In genomic region chr6:11744753-11745152, GRCh38 we compare ENCODE assay signal across 13 cellular contexts. TPM values are rescaled to one million over a fixed set of nuclear protein-coding genes. Genes with fewer than 3 reads are reported as not detected.
DNase-seq lines count a peak whose midpoint lies in the region; ATAC-seq and TF ChIP-seq lines count a peak whose summit lies in the region.
"Had no signal": no experiment of that assay in that cellular context is flagged by ENCODE, and none has a peak within 500 bp of the region (broad histone marks: within the 10 kb centered on the region; RNA-seq: fewer than 3 reads in every experiment).

No MANE protein-coding gene starts in this region.

- no peak overlapping the region for H3K9ac ChIP-seq in GM23248
- peak overlapping the region in 1 of 5 donors; percentile 51 for H3K9ac ChIP-seq in subcutaneous abdominal adipose tissue (ENCODE audit: low read length in 5 of 5)

- TF ChIP-seq CTCF in left lung (IDR thresholded peaks at IDR 0.05) (no peak), foreskin keratinocyte (conservative IDR thresholded peaks at IDR 0.05) (no peak)

- no peak overlapping the region; the same call in 1 of the 2 replicates for H2AFZ ChIP-seq in GM23248

- H3K36me3 ChIP-seq in GM23248 (ENCODE audit: low read depth) (no peaks in the 10 kb centered on the region), left lung (no peaks in the 10 kb centered on the region), subcutaneous abdominal adipose tissue (ENCODE audit: control insufficient read depth in 5 of 5, insufficient read depth in 5 of 5, low read length in 5 of 5) (no peaks in the 10 kb centered on the region)
- no peaks in the 10 kb centered on the region for H3K36me3 ChIP-seq in CD4-positive, alpha-beta memory T cell (ENCODE audit: insufficient read depth, low read length)

- H3K27ac ChIP-seq in GM23248, result no peak overlapping the region
- H3K27ac ChIP-seq in left lung, result peak overlapping the region; percentile 50 to 74
- peak overlapping the region; percentile 67 for H3K27ac ChIP-seq in subcutaneous abdominal adipose tissue (ENCODE audit: low read depth, low read length)
- H3K27ac ChIP-seq in foreskin keratinocyte, result no peak overlapping the region
- no peak overlapping the region for H3K27ac ChIP-seq in CD4-positive, alpha-beta memory T cell (ENCODE audit: low read depth, low read length)

- H3K27me3 Mint-ChIP-seq in dendritic cell treated with granulocyte-macrophage colony-stimulating factor and Interleukin-4, amounts not matched to agents 40 ng/mL and 50 ng/mL, for 4 days, result peaks cover 9% of the 10 kb centered on the region
- H3K27me3 Mint-ChIP-seq in CD4-positive, alpha-beta memory T cell, result peaks cover 2 to 3% of the 10 kb centered on the region in 2 donors

- peak; percentile 81 for ATAC-seq in left lung
- no peak for ATAC-seq in GM21381 (IDR thresholded peaks at IDR 0.05; ENCODE audit: unreplicated experiment)
- ATAC-seq in foreskin keratinocyte, result no peak
- ATAC-seq: activated T-cell treated with anti-CD3 and anti-CD28 coated beads, Interleukin-2, amount 50 U/mL, for 72 hours had no signal

- H3K4me1 Mint-ChIP-seq in dendritic cell treated with granulocyte-macrophage colony-stimulating factor and Interleukin-4, amounts not matched to agents 40 ng/mL and 50 ng/mL, for 4 days (ENCODE audit: low read depth), result peaks cover 13% of the 10 kb centered on the region
- H3K4me1 Mint-ChIP-seq in CD4-positive, alpha-beta memory T cell, result peaks cover 0 to 7% (median 2%) of the 10 kb centered on the region in 4 donors

- H3K9me3 ChIP-seq in GM23248 (ENCODE audit: low read depth) (no peaks in the 10 kb centered on the region), left lung (no peaks in the 10 kb centered on the region), subcutaneous abdominal adipose tissue (ENCODE audit: control insufficient read depth in 5 of 5, low read length in 5 of 5) (no peaks in the 10 kb centered on the region)
- H3K9me3 ChIP-seq in CD4-positive, alpha-beta memory T cell (ENCODE audit: control insufficient read depth in 1 of 2, low read length in 2 of 2), result no peaks in the 10 kb centered on the region

- no peaks in the 10 kb centered on the region for H4K20me1 ChIP-seq in GM23248 (ENCODE audit: insufficient read depth)

- no peaks in the 10 kb centered on the region for H3K9me2 ChIP-seq in GM23248 (ENCODE audit: insufficient read depth)

- POLR2A ChIA-PET in CD4-positive, alpha-beta memory T cell (lab: Charles Lee; ENCODE audit: partially characterized antibody), result no interaction called here

- no peaks in the 10 kb centered on the region for H3F3A ChIP-seq in GM23248 (ENCODE audit: insufficient read depth)

- peak; percentile 77 for DNase-seq in GM23248
- DNase-seq in left lung, result peak in 1 of 2 donors; percentile 71
- no peak for DNase-seq in NCI-H1694 (lab: John Stamatoyannopoulos, UW)
- no peak for DNase-seq in foreskin keratinocyte
- DNase-seq in CD4-positive, alpha-beta memory T cell, result no peak
- DNase-seq: activated T-cell treated with anti-CD3 and anti-CD28 coated beads, Interleukin-2, amount 50 U/mL, for 72 hours; DND-41; NCI-H774; nephron progenitor cell had no signal

- H3K4me3 ChIP-seq in GM23248, result no peak overlapping the region
- H3K4me3 ChIP-seq in left lung, result no peak overlapping the region
- H3K4me3 ChIP-seq in subcutaneous abdominal adipose tissue (ENCODE audit: low read depth in 1 of 5, low read length in 5 of 5), result peak overlapping the region in 1 of 5 donors; percentile 7
- no peak overlapping the region for H3K4me3 ChIP-seq in CD4-positive, alpha-beta memory T cell (ENCODE audit: low read length in 2 of 2)

- WGBS in GM23248 (ENCODE audit: low coverage in 1 of 2, low lambda C conversion rate in 2 of 2, missing lambda C conversion rate in 2 of 2), 2 experiments, result 31 to 33% methylated on average over 3 of the region's 3 CpGs

- no peaks in the 10 kb centered on the region for H3K9me3 Mint-ChIP-seq in dendritic cell treated with granulocyte-macrophage colony-stimulating factor and Interleukin-4, amounts not matched to agents 40 ng/mL and 50 ng/mL, for 4 days
- peaks cover 0 to 3% (median 0%) of the 10 kb centered on the region in 8 donors for H3K9me3 Mint-ChIP-seq in CD4-positive, alpha-beta memory T cell
- H3K9me3 Mint-ChIP-seq: nephron progenitor cell had no signal

- H3K4me1 ChIP-seq in GM23248 (ENCODE audit: insufficient read depth) (no peaks in the 10 kb centered on the region), left lung (peaks cover 0 to 6% of the 10 kb centered on the region in 2 donors), subcutaneous abdominal adipose tissue (ENCODE audit: control insufficient read depth in 5 of 5, insufficient read depth in 5 of 5, low read length in 5 of 5) (peaks cover 5 to 23% (median 14%) of the 10 kb centered on the region in 5 donors), foreskin keratinocyte (no peaks in the 10 kb centered on the region)
- H3K4me1 ChIP-seq in CD4-positive, alpha-beta memory T cell (ENCODE audit: insufficient read depth, low read length), result no peaks in the 10 kb centered on the region

- H3K4me2 ChIP-seq in GM23248 (ENCODE audit: unreplicated experiment), result no peak overlapping the region

- in situ Hi-C loops in GM23248 (cut with MboI), result no loop called here

- no peak overlapping the region for H3K4me3 Mint-ChIP-seq in dendritic cell treated with granulocyte-macrophage colony-stimulating factor and Interleukin-4, amounts not matched to agents 40 ng/mL and 50 ng/mL, for 4 days
- H3K4me3 Mint-ChIP-seq in CD4-positive, alpha-beta memory T cell, result no peak overlapping the region
- H3K4me3 Mint-ChIP-seq: activated T-cell treated with anti-CD3 and anti-CD28 coated beads, Interleukin-2, amount 50 U/mL, for 72 hours; nephron progenitor cell; T-helper 2 cell treated with Interferon-gamma antibody and Interleukin-4, amounts not matched to agents 5 μg/mL and 100 μg/mL, for 36 hours had no signal

- H3K27ac Mint-ChIP-seq in dendritic cell treated with granulocyte-macrophage colony-stimulating factor and Interleukin-4, amounts not matched to agents 40 ng/mL and 50 ng/mL, for 4 days, result peak overlapping the region; percentile 62
- H3K27ac Mint-ChIP-seq in CD4-positive, alpha-beta memory T cell, result no peak overlapping the region
- H3K27ac Mint-ChIP-seq: activated T-cell treated with anti-CD3 and anti-CD28 coated beads, Interleukin-2, amount 50 U/mL, for 72 hours; nephron progenitor cell; T-helper 2 cell treated with Interferon-gamma antibody and Interleukin-4, amounts not matched to agents 5 μg/mL and 100 μg/mL, for 36 hours had no signal

- CTCF ChIA-PET in CD4-positive, alpha-beta memory T cell (lab: Charles Lee; ENCODE audit: partially characterized antibody), result no interaction called here

- H3K79me2 ChIP-seq in GM23248 (ENCODE audit: insufficient read depth), result no peaks in the 10 kb centered on the region

- H3K27me3 ChIP-seq in GM23248 (replicated peaks; ENCODE audit: insufficient read depth) (no peaks in the 10 kb centered on the region), left lung (no peaks in the 10 kb centered on the region), subcutaneous abdominal adipose tissue (ENCODE audit: control insufficient read depth in 5 of 5, insufficient read depth in 4 of 5, low read length in 5 of 5) (no peaks in the 10 kb centered on the region), foreskin keratinocyte (no peaks in the 10 kb centered on the region)
- H3K27me3 ChIP-seq in CD4-positive, alpha-beta memory T cell (ENCODE audit: insufficient read depth, low read length), result no peaks in the 10 kb centered on the region

- intact Hi-C loops in dendritic cell treated with granulocyte-macrophage colony-stimulating factor and Interleukin-4, amounts not matched to agents 40 ng/mL and 50 ng/mL, for 4 days (cut with micrococcal nuclease), result no loop called here
- intact Hi-C loops in left lung (cut with DNase I), result no loop called here
- intact Hi-C loops in CD4-positive, alpha-beta memory T cell (cut with micrococcal nuclease), result no loop called here

- no peaks in the 10 kb centered on the region for H3K36me3 Mint-ChIP-seq in dendritic cell treated with granulocyte-macrophage colony-stimulating factor and Interleukin-4, amounts not matched to agents 40 ng/mL and 50 ng/mL, for 4 days (ENCODE audit: low read depth)
- H3K36me3 Mint-ChIP-seq in CD4-positive, alpha-beta memory T cell, result no peaks in the 10 kb centered on the region

RNA-seq across cellular contexts. Expression of gene ADTRP, which starts 33.9 kb away (rescaled TPM):
- 0.63 and 1.3 TPM in 2 replicates for total RNA-seq in GM23248 (2014; rRNA removed; shearing (Covaris generic))
- polyA plus RNA-seq in GM23248 (2016; fragmentation: Nextera tagmentation; extraction: Ambion mirVana) (2.6 and 3.4 TPM in 2 replicates), foreskin keratinocyte (3.0 and 4.3 TPM in 2 replicates)
- total RNA-seq in left lung (10 to 100 TPM in 1 of 2 donors, 1 to 10 TPM in 1; 7.1 to 11.4 TPM), foreskin keratinocyte (3.1 and 5.5 TPM in 2 replicates)
- 1 to 10 TPM; 7.0 to 8.0 TPM for total RNA-seq in CD4-positive, alpha-beta memory T cell
- 10 to 100 TPM; 15.8 to 41.9 TPM for polyA plus RNA-seq in CD4-positive, alpha-beta memory T cell

Comparison
In these comparisons a context has a peak if more than half of its experiments do, and no peak if none do; other contexts are left out.
1. H3K27ac ChIP-seq: peak in left lung (2 of 2) and subcutaneous abdominal adipose tissue (single experiment); none in GM23248 (single experiment), foreskin keratinocyte (single experiment) and CD4-positive, alpha-beta memory T cell (single experiment).